In genomic region chr5:31158686-31159085, GRCh38 we compare ENCODE assay signal across 9 cellular contexts.
"Had no signal": no experiment of that assay in that cellular context is flagged by ENCODE, and none has a peak within 500 bp of the region (broad histone marks: within the 10 kb centered on the region; RNA-seq: fewer than 3 reads in every experiment).

No MANE protein-coding gene starts in this region.

- H3K27ac ChIP-seq: GM23248 had no signal

- DNase-seq: GM23248, GOT3, H7, H9, HCEC 1CT, HFFc6 had no signal

- ATAC-seq: GM23338, HCT116 had no signal

- H3K9me3 ChIP-seq: HAP-1 had no signal

- H3K36me3 ChIP-seq: HAP-1 had no signal

- H3K27ac Mint-ChIP-seq: GM23338, H9, HFFc6 had no signal

- H3K4me3 Mint-ChIP-seq: GM23338, H9, HFFc6 had no signal

- H3K4me3 ChIP-seq: GM23248, GM23338, HAP-1 had no signal

- H3K9me3 Mint-ChIP-seq: GM23338, H9, HFFc6 had no signal
